ENCODE assay signal across 24 cellular contexts in genomic region chr7:26626687-26627086, GRCh38.
DNase-seq lines count a peak whose midpoint lies in the region; ATAC-seq and TF ChIP-seq lines count a peak whose summit lies in the region.
"Had no signal": no experiment of that assay in that cellular context is flagged by ENCODE, and none has a peak within 500 bp of the region (broad histone marks: within the 10 kb centered on the region; RNA-seq: fewer than 3 reads in every experiment).

No MANE protein-coding gene starts in this region.

- H3F3A ChIP-seq in MM.1S (ENCODE audit: insufficient read depth, low read length), result no peaks in the 10 kb centered on the region

- no peak overlapping the region for H3K9ac ChIP-seq in MM.1S (ENCODE audit: low read length)
- H3K9ac ChIP-seq: BLaER1 treated with 17β-estradiol and CSF1 and Interleukin-3, amounts not matched to agents 10 nM and 100 nM had no signal

- H4K20me1 ChIP-seq in MM.1S (ENCODE audit: insufficient read depth, low read length), result no peaks in the 10 kb centered on the region
- H4K20me1 ChIP-seq: BLaER1 treated with 17β-estradiol and CSF1 and Interleukin-3, amounts not matched to agents 10 nM and 100 nM had no signal

- no peaks in the 10 kb centered on the region for H3K36me3 ChIP-seq in MM.1S (replicated peaks; ENCODE audit: insufficient read depth, low read length)
- H3K36me3 ChIP-seq: BLaER1 treated with 17β-estradiol and CSF1 and Interleukin-3, amounts not matched to agents 10 nM and 100 nM had no signal

- H3K4me3 Mint-ChIP-seq in nephron progenitor cell, result no peak overlapping the region
- H3K4me3 Mint-ChIP-seq in stimulated activated effector memory CD8-positive, alpha-beta T cell treated with anti-CD3 and anti-CD28 coated beads, Interleukin-12 subunit alpha, Interleukin-12 subunit beta, amount 100 ng/mL, for 72 hours, result no peak overlapping the region
- H3K4me3 Mint-ChIP-seq in type B pancreatic cell, result no peak overlapping the region
- H3K4me3 Mint-ChIP-seq: B cell; CD4-positive, alpha-beta T cell; CD8-positive, alpha-beta T cell had no signal

- no peak overlapping the region for H3K27ac ChIP-seq in coronary artery
- no peak overlapping the region for H3K27ac ChIP-seq in MM.1S (ENCODE audit: low read length)
- H3K27ac ChIP-seq: 22Rv1; A549; BLaER1 treated with 17β-estradiol and CSF1 and Interleukin-3, amounts not matched to agents 10 nM and 100 nM; C4-2B had no signal

- H3K36me3 Mint-ChIP-seq in nephron progenitor cell (ENCODE audit: low read depth) (no peaks in the 10 kb centered on the region), type B pancreatic cell (no peaks in the 10 kb centered on the region)
- H3K36me3 Mint-ChIP-seq in stimulated activated effector memory CD8-positive, alpha-beta T cell treated with anti-CD3 and anti-CD28 coated beads, Interleukin-12 subunit alpha, Interleukin-12 subunit beta, amount 100 ng/mL, for 72 hours, result no peaks in the 10 kb centered on the region
- H3K36me3 Mint-ChIP-seq: CD8-positive, alpha-beta T cell had no signal

- no peaks in the 10 kb centered on the region for H3K27me3 ChIP-seq in MM.1S (replicated peaks; ENCODE audit: insufficient read depth, low read length)
- H3K27me3 ChIP-seq: BLaER1 treated with 17β-estradiol and CSF1 and Interleukin-3, amounts not matched to agents 10 nM and 100 nM had no signal

- H3K79me2 ChIP-seq in MM.1S (ENCODE audit: low read length), result no peaks in the 10 kb centered on the region

- H3K4me1 Mint-ChIP-seq in nephron progenitor cell, result peaks cover 54% of the 10 kb centered on the region
- no peaks in the 10 kb centered on the region for H3K4me1 Mint-ChIP-seq in stimulated activated effector memory CD8-positive, alpha-beta T cell treated with anti-CD3 and anti-CD28 coated beads, Interleukin-12 subunit alpha, Interleukin-12 subunit beta, amount 100 ng/mL, for 72 hours
- H3K4me1 Mint-ChIP-seq in type B pancreatic cell (ENCODE audit: unreplicated experiment), result peaks cover 5% of the 10 kb centered on the region
- H3K4me1 Mint-ChIP-seq: B cell had no signal

- H3K27me3 Mint-ChIP-seq in nephron progenitor cell (ENCODE audit: low read depth, poor library complexity), result peaks cover 12% of the 10 kb centered on the region
- H3K27me3 Mint-ChIP-seq in type B pancreatic cell, result peaks cover 11% of the 10 kb centered on the region
- H3K27me3 Mint-ChIP-seq: B cell; CD4-positive, alpha-beta T cell had no signal

- DNase-seq in coronary artery (ENCODE audit: low spot score) (peak; percentile 49), nephron progenitor cell (no peak), type B pancreatic cell (ENCODE audit: extremely low spot score, unreplicated experiment) (peak; percentile 31), NCI-H82 treated with DMSO at 0.1 percent for 48 hours (lab: John Stamatoyannopoulos, UW; ENCODE audit: unreplicated experiment) (no peak), left lobe of liver (ENCODE audit: low spot score) (no peak), MM.1S (no peak)
- DNase-seq in stimulated activated effector memory CD8-positive, alpha-beta T cell treated with anti-CD3 and anti-CD28 coated beads, Interleukin-12 subunit alpha, Interleukin-12 subunit beta, amount 100 ng/mL, for 72 hours (ENCODE audit: low spot score in 2 of 2), result no peak
- DNase-seq in NK-92 treated with Interleukin-12 subunit alpha and Interleukin-12 subunit beta, amount 100 ng/mL, for 24 hours (lab: John Stamatoyannopoulos, UW), result no peak
- DNase-seq: AML-193; Caco-2; Calu3; CD4-positive, alpha-beta T cell; CD8-positive, alpha-beta T cell; DMS53; DMS79; DND-41; EL; GDM1 had no signal

- H3K4me2 ChIP-seq in MM.1S (ENCODE audit: low read depth, low read length), result no peak overlapping the region
- H3K4me2 ChIP-seq: A549; BLaER1 treated with 17β-estradiol and CSF1 and Interleukin-3, amounts not matched to agents 10 nM and 100 nM had no signal

- H3K9me3 ChIP-seq in MM.1S (replicated peaks; ENCODE audit: insufficient read depth, low read length), result no peaks in the 10 kb centered on the region
- H3K9me3 ChIP-seq: A549; BLaER1 treated with 17β-estradiol and CSF1 and Interleukin-3, amounts not matched to agents 10 nM and 100 nM; Caco-2 had no signal

- H3K9me3 Mint-ChIP-seq in nephron progenitor cell (no peaks in the 10 kb centered on the region), type B pancreatic cell (no peaks in the 10 kb centered on the region)
- no peaks in the 10 kb centered on the region for H3K9me3 Mint-ChIP-seq in stimulated activated effector memory CD8-positive, alpha-beta T cell treated with anti-CD3 and anti-CD28 coated beads, Interleukin-12 subunit alpha, Interleukin-12 subunit beta, amount 100 ng/mL, for 72 hours
- H3K9me3 Mint-ChIP-seq: CD4-positive, alpha-beta T cell; CD8-positive, alpha-beta T cell had no signal

- H3K27ac Mint-ChIP-seq in nephron progenitor cell (peak overlapping the region; percentile 58), type B pancreatic cell (no peak overlapping the region)
- no peak overlapping the region for H3K27ac Mint-ChIP-seq in stimulated activated effector memory CD8-positive, alpha-beta T cell treated with anti-CD3 and anti-CD28 coated beads, Interleukin-12 subunit alpha, Interleukin-12 subunit beta, amount 100 ng/mL, for 72 hours
- H3K27ac Mint-ChIP-seq: B cell; CD4-positive, alpha-beta T cell; CD8-positive, alpha-beta T cell had no signal

- H2AFZ ChIP-seq in MM.1S (ENCODE audit: low read length), result no peak overlapping the region

- ATAC-seq in stimulated activated effector memory CD8-positive, alpha-beta T cell treated with anti-CD3 and anti-CD28 coated beads, Interleukin-12 subunit alpha, Interleukin-12 subunit beta, amount 100 ng/mL, for 72 hours, result peak; percentile 25
- no peak for ATAC-seq in left lobe of liver
- ATAC-seq: A549; CD8-positive, alpha-beta T cell; GM12878 had no signal

- no peaks in the 10 kb centered on the region for H3K9me2 ChIP-seq in MM.1S (replicated peaks; ENCODE audit: insufficient read depth, low read length)

- H3K4me1 ChIP-seq in MM.1S (ENCODE audit: low read length), result no peaks in the 10 kb centered on the region
- H3K4me1 ChIP-seq: A549; BLaER1 treated with 17β-estradiol and CSF1 and Interleukin-3, amounts not matched to agents 10 nM and 100 nM; Caco-2 had no signal

- H3K4me3 ChIP-seq in coronary artery, result no peak overlapping the region
- no peak overlapping the region for H3K4me3 ChIP-seq in MM.1S (ENCODE audit: low read length)
- H3K4me3 ChIP-seq: A549; BLaER1 treated with 17β-estradiol and CSF1 and Interleukin-3, amounts not matched to agents 10 nM and 100 nM; GM12878 had no signal

- TF ChIP-seq CTCF in coronary artery (IDR thresholded peaks at IDR 0.05) (no peak), nephron progenitor cell (IDR thresholded peaks at IDR 0.05) (no peak), type B pancreatic cell (conservative IDR thresholded peaks at IDR 0.05) (no peak), MM.1S (IDR thresholded peaks at IDR 0.05; ENCODE audit: low read length) (no peak)

Comparison
In these comparisons a context has a peak if more than half of its experiments do, and no peak if none do; other contexts are left out.
1. DNase-seq: peak in coronary artery (single experiment) and type B pancreatic cell (single experiment); none in nephron progenitor cell (single experiment), stimulated activated effector memory CD8-positive, alpha-beta T cell treated with anti-CD3 and anti-CD28 coated beads, Interleukin-12 subunit alpha, Interleukin-12 subunit beta, amount 100 ng/mL, for 72 hours (0 of 2), NCI-H82 treated with DMSO at 0.1 percent for 48 hours (single experiment), left lobe of liver (single experiment), MM.1S (single experiment) and NK-92 treated with Interleukin-12 subunit alpha and Interleukin-12 subunit beta, amount 100 ng/mL, for 24 hours (single experiment).